10 cellular contexts compared by ENCODE assay signal in the genomic region with DNA sequence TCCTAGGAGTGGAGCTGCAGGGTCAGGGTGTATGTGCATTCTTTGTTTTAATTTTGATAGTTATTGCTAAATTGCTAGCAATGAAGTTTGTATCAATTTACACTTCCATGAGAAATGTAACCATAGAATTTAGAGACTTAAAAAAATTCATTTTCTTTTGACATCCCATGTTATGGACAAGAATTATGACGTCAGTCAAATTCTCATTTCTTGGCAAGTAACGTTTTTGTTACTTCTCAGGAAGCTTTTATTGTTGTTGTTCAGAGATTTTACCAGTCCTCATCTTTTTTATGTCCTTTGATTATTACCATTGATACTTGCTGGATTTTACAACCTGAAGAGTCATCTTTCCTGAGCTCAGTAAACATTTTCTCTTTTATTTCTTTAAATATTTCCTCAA.
"Had no signal": no experiment of that assay in that cellular context is flagged by ENCODE, and none has a peak within 500 bp of the region (broad histone marks: within the 10 kb centered on the region; RNA-seq: fewer than 3 reads in every experiment).

No MANE protein-coding gene starts in this region.

- DNase-seq: GM23248, GOT3, H9, HCEC 1CT, HFFc6, IMR-90, KG1 had no signal

- H2AFZ ChIP-seq: GM23248 had no signal

- H3K4me3 ChIP-seq: GM23248, K562 had no signal

- H3K27ac ChIP-seq: GM23248 had no signal

- H3K4me3 Mint-ChIP-seq: H9, HFFc6 had no signal

- H3K27ac Mint-ChIP-seq: H9, HFFc6 had no signal

- H3K9ac ChIP-seq: GM23248 had no signal

- H3K4me1 Mint-ChIP-seq: H9 had no signal

- ATAC-seq: K562 had no signal

- FAIRE-seq: H54, HTR-8/SVneo, K562 had no signal
